11 cellular contexts compared by ENCODE assay signal in the genomic region with DNA sequence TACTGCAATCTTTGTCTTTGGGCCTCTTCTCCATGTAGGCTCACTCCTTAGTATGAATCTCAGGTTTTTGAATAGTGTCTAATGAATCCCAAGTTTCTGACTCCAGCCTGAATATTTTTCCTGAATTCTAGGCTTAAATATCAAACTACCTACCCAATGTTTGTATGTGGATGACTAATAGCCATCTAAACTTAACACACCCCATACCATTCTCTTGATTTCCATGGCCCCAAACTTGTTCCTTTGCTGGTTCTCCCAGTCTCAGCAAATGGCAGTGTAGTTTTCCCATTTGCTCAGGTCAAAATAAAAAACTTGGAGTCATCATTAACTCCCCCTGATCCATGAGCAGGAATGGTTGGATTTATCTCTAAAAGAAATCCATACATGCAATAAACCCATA. TPM values are rescaled to one million over a fixed set of nuclear protein-coding genes. Genes with fewer than 3 reads are reported as not detected.
"Had no signal": no experiment of that assay in that cellular context is flagged by ENCODE, and none has a peak within 500 bp of the region (broad histone marks: within the 10 kb centered on the region; RNA-seq: fewer than 3 reads in every experiment).

No MANE protein-coding gene starts in this region.

- H3K9me3 ChIP-seq: HAP-1 had no signal

- ATAC-seq: HCT116 had no signal

- H3K9me3 Mint-ChIP-seq: HFFc6 had no signal

- H3K4me3 ChIP-seq: GM23248, HAP-1 had no signal

- H3K4me3 Mint-ChIP-seq: HFFc6, IgD-negative memory B cell had no signal

- H3K27ac Mint-ChIP-seq: HFFc6, IgD-negative memory B cell had no signal

- H3K4me1 ChIP-seq: HAP-1 had no signal

- DNase-seq: GM23248, GOT3, H7, HFFc6 had no signal

- H3K27me3 Mint-ChIP-seq: IgD-negative memory B cell had no signal

- FAIRE-seq: HepG2 had no signal

- H3K27ac ChIP-seq: GM23248, HL-60 had no signal

- H3K36me3 ChIP-seq: HAP-1 had no signal

RNA-seq across cellular contexts. Expression of a gene that starts 46.7 kb away (rescaled TPM):
- total RNA-seq: GM23248, H4, H7, HepG2, HFFc6, HT1080 had no signal
